Comparison of ENCODE assay signal across 20 cellular contexts in genomic region chr15:88395241-88395640, GRCh38.
A peak's percentile ranks its signal among the peaks of the same experiment; 100 is the strongest.
DNase-seq lines count a peak whose midpoint lies in the region; ATAC-seq and TF ChIP-seq lines count a peak whose summit lies in the region.
"Had no signal": no experiment of that assay in that cellular context is flagged by ENCODE, and none has a peak within 500 bp of the region (broad histone marks: within the 10 kb centered on the region; RNA-seq: fewer than 3 reads in every experiment).

No MANE protein-coding gene starts in this region.

- H3K27ac ChIP-seq in left ventricle myocardium inferior (replicated peaks) (peak overlapping the region; percentile 44), lower lobe of right lung (no peak overlapping the region)
- H3K27ac ChIP-seq: PC-9, SJSA1 had no signal

- peaks cover 3% of the 10 kb centered on the region for H3K9me3 Mint-ChIP-seq in nephron
- H3K9me3 Mint-ChIP-seq in activated CD8-positive, alpha-beta T cell treated with anti-CD3 and anti-CD28 coated beads for 36 hours: no peaks in the 10 kb centered on the region

- POLR2A ChIA-PET in activated CD8-positive, alpha-beta T cell treated with anti-CD3 and anti-CD28 coated beads for 36 hours (lab: Charles Lee): no interaction called here

- intact Hi-C loops in left ventricle myocardium inferior (cut with micrococcal nuclease) (no loop called here), cardiac septum (cut with DNase I) (no loop called here), lower lobe of right lung (cut with DNase I) (no loop called here)
- intact Hi-C loops in activated CD8-positive, alpha-beta T cell treated with anti-CD3 and anti-CD28 coated beads for 36 hours (cut with micrococcal nuclease): no loop called here

- peaks cover 16% of the 10 kb centered on the region for H3K27me3 Mint-ChIP-seq in nephron (ENCODE audit: low read depth)
- peaks cover 2% of the 10 kb centered on the region for H3K27me3 Mint-ChIP-seq in activated CD8-positive, alpha-beta T cell treated with anti-CD3 and anti-CD28 coated beads for 36 hours

- no peak overlapping the region for H3K4me3 ChIP-seq in left ventricle myocardium inferior
- H3K4me3 ChIP-seq in LNCaP clone FGC (ENCODE audit: low read depth, low read length): no peak overlapping the region
- H3K4me3 ChIP-seq in lower lobe of right lung: no peak overlapping the region
- H3K4me3 ChIP-seq: PC-9, SJSA1 had no signal

- H3K36me3 ChIP-seq in left ventricle myocardium inferior: no peaks in the 10 kb centered on the region
- no peaks in the 10 kb centered on the region for H3K36me3 ChIP-seq in lower lobe of right lung
- H3K36me3 ChIP-seq: SJSA1 had no signal

- DNase-seq in left ventricle myocardium inferior: no peak
- no peak for DNase-seq in cardiac septum (ENCODE audit: low spot score)
- peak; percentile 36 for DNase-seq in LNCaP clone FGC (ENCODE audit: low read depth)
- DNase-seq in lower lobe of right lung: no peak
- no peak for DNase-seq in COLO829 (ENCODE audit: low spot score)
- DNase-seq in activated CD8-positive, alpha-beta T cell treated with anti-CD3 and anti-CD28 coated beads for 36 hours: no peak
- DNase-seq: DMS79 treated with DMSO at 0.1 percent for 48 hours, H7, Kasumi-1, MM.1S, NCI-H1092, NCI-H1436 treated with DMSO at 0.1 percent for 48 hours, NCI-H2029, NCI-H345, NCI-H524 treated with DMSO at 0.1 percent for 48 hours, PC-9 had no signal

- CTCF ChIA-PET in activated CD8-positive, alpha-beta T cell treated with anti-CD3 and anti-CD28 coated beads for 36 hours (lab: Charles Lee): interaction anchor here (0.6 kb wide), 1 partner anchor 207 kb away, joined by 3 read pairs; no protein-coding TSS in a partner anchor

- H3K4me1 Mint-ChIP-seq in nephron: peaks cover 20% of the 10 kb centered on the region
- no peaks in the 10 kb centered on the region for H3K4me1 Mint-ChIP-seq in activated CD8-positive, alpha-beta T cell treated with anti-CD3 and anti-CD28 coated beads for 36 hours (ENCODE audit: low read depth)
- H3K4me1 Mint-ChIP-seq: IgD-negative memory B cell had no signal

- no peak overlapping the region for H3K4me3 Mint-ChIP-seq in nephron
- no peak overlapping the region for H3K4me3 Mint-ChIP-seq in activated CD8-positive, alpha-beta T cell treated with anti-CD3 and anti-CD28 coated beads for 36 hours
- H3K4me3 Mint-ChIP-seq: IgD-negative memory B cell had no signal

- no peak for ATAC-seq in lower lobe of right lung
- ATAC-seq in GM19328 (IDR thresholded peaks at IDR 0.05; ENCODE audit: unreplicated experiment): no peak
- no peak for ATAC-seq in activated CD8-positive, alpha-beta T cell treated with anti-CD3 and anti-CD28 coated beads for 36 hours

- no peaks in the 10 kb centered on the region for H3K36me3 Mint-ChIP-seq in nephron (ENCODE audit: low read depth)
- no peaks in the 10 kb centered on the region for H3K36me3 Mint-ChIP-seq in activated CD8-positive, alpha-beta T cell treated with anti-CD3 and anti-CD28 coated beads for 36 hours (ENCODE audit: low read depth)
- H3K36me3 Mint-ChIP-seq: IgD-negative memory B cell had no signal

- H3K9me3 ChIP-seq in left ventricle myocardium inferior (replicated peaks): peaks cover 10% of the 10 kb centered on the region
- no peaks in the 10 kb centered on the region for H3K9me3 ChIP-seq in lower lobe of right lung
- H3K9me3 ChIP-seq: SJSA1 had no signal

- TF ChIP-seq CTCF in left ventricle myocardium inferior (IDR thresholded peaks at IDR 0.05; ENCODE audit: borderline replicate concordance) (no peak), LNCaP clone FGC (IDR thresholded peaks at IDR 0.05; ENCODE audit: control insufficient read depth, extremely low read depth, insufficient read depth) (no peak), nephron (IDR thresholded peaks at IDR 0.05; ENCODE audit: unreplicated experiment in 3 of 3) (no peak), lower lobe of right lung (IDR thresholded peaks at IDR 0.05) (no peak)
- no peak for TF ChIP-seq CTCF in activated CD8-positive, alpha-beta T cell treated with anti-CD3 and anti-CD28 coated beads for 36 hours (IDR thresholded peaks at IDR 0.05)

- H3K27me3 ChIP-seq in left ventricle myocardium inferior (ENCODE audit: low read depth): no peaks in the 10 kb centered on the region
- H3K27me3 ChIP-seq in lower lobe of right lung (ENCODE audit: low read depth): peaks cover 4% of the 10 kb centered on the region
- H3K27me3 ChIP-seq: SJSA1 had no signal

- H3K27ac Mint-ChIP-seq in nephron: peak overlapping the region in 2 of 3 experiments; percentile 18 to 66
- H3K27ac Mint-ChIP-seq in activated CD8-positive, alpha-beta T cell treated with anti-CD3 and anti-CD28 coated beads for 36 hours: no peak overlapping the region
- H3K27ac Mint-ChIP-seq: IgD-negative memory B cell had no signal

- peaks cover 21% of the 10 kb centered on the region for H3K4me1 ChIP-seq in left ventricle myocardium inferior
- H3K4me1 ChIP-seq in lower lobe of right lung: no peaks in the 10 kb centered on the region
- H3K4me1 ChIP-seq: SJSA1 had no signal
